In the genomic region with DNA sequence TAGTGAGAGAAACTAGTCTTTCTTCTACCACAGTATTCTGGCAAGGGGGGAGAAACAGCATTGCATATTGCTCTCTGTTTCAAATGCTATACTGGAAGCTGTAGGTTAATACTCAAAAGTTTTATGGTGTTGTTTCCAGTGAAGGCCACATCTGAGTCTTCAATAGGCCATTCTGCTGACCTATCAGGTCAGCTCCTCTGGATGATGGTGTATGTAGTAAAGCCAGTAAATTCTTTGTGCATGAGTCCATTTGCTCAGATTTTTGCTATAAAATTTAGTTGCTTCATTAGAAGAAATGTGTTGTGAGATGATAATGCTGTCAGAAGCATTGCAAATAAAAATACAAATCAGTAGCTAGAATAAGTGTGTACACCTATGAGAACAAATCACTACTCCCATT, we compare ENCODE assay signal across 21 cellular contexts.
DNase-seq lines count a peak whose midpoint lies in the region; ATAC-seq and TF ChIP-seq lines count a peak whose summit lies in the region.
"Had no signal": no experiment of that assay in that cellular context is flagged by ENCODE, and none has a peak within 500 bp of the region (broad histone marks: within the 10 kb centered on the region; RNA-seq: fewer than 3 reads in every experiment).

No MANE protein-coding gene starts in this region.

- H3K36me3 Mint-ChIP-seq in type B pancreatic cell: no peaks in the 10 kb centered on the region
- H3K36me3 Mint-ChIP-seq: IgD-negative memory B cell had no signal

- no peak for TF ChIP-seq CTCF in fibroblast of mammary gland (conservative IDR thresholded peaks at IDR 0.05; ENCODE audit: control insufficient read depth, insufficient read depth, low read depth, low read length)
- TF ChIP-seq CTCF in type B pancreatic cell (conservative IDR thresholded peaks at IDR 0.05): no peak

- H3K4me1 Mint-ChIP-seq in type B pancreatic cell (ENCODE audit: unreplicated experiment): peaks cover 10% of the 10 kb centered on the region
- H3K4me1 Mint-ChIP-seq: IgD-negative memory B cell had no signal

- DNase-seq in EH (ENCODE audit: low read depth) (peak; percentile 72), M059J (ENCODE audit: low read depth) (peak; percentile 26), fibroblast of mammary gland (ENCODE audit: low read depth) (peak; percentile 28), type B pancreatic cell (ENCODE audit: extremely low spot score, unreplicated experiment) (no peak), activated gamma-delta T cell (lab: John Stamatoyannopoulos, UW) (no peak)
- DNase-seq in activated naive CD4-positive, alpha-beta T cell (lab: John Stamatoyannopoulos, UW): no peak
- DNase-seq: BE2C; CD4-positive, alpha-beta T cell; H9; Karpas-422; MG63; NCI-H1048; NCI-H1436; NCI-H2029; NCI-H2171; NCI-H748 treated with DMSO at 0.1 percent for 48 hours; NK-92 treated with Interleukin-12 subunit alpha and Interleukin-12 subunit beta, amount 100 ng/mL, for 24 hours; Right ventricle myocardium superior had no signal

- H3K9me3 Mint-ChIP-seq in type B pancreatic cell: peaks cover 5% of the 10 kb centered on the region
- H3K9me3 Mint-ChIP-seq: H9 had no signal

- H3K4me3 ChIP-seq in fibroblast of mammary gland (ENCODE audit: control insufficient read depth, low read depth, low read length): no peak overlapping the region
- H3K4me3 ChIP-seq: MG63, SK-N-MC had no signal

- H3K4me3 Mint-ChIP-seq in type B pancreatic cell: no peak overlapping the region
- H3K4me3 Mint-ChIP-seq: CD4-positive, alpha-beta T cell; H9; IgD-negative memory B cell had no signal

- no peaks in the 10 kb centered on the region for H3K27me3 Mint-ChIP-seq in type B pancreatic cell
- H3K27me3 Mint-ChIP-seq: CD4-positive, alpha-beta T cell; IgD-negative memory B cell had no signal

- H3K27ac Mint-ChIP-seq in type B pancreatic cell: no peak overlapping the region
- H3K27ac Mint-ChIP-seq: CD4-positive, alpha-beta T cell; H9; IgD-negative memory B cell had no signal

- ATAC-seq in HG02610 (IDR thresholded peaks at IDR 0.05; ENCODE audit: unreplicated experiment): no peak

Comparison
In these comparisons a context has a peak if more than half of its experiments do, and no peak if none do; other contexts are left out.
1. DNase-seq: peak in EH (single experiment), M059J (single experiment) and fibroblast of mammary gland (single experiment); none in type B pancreatic cell (single experiment), activated naive CD4-positive, alpha-beta T cell (0 of 4) and activated gamma-delta T cell (single experiment).